23 cellular contexts compared by ENCODE assay signal in the genomic region with DNA sequence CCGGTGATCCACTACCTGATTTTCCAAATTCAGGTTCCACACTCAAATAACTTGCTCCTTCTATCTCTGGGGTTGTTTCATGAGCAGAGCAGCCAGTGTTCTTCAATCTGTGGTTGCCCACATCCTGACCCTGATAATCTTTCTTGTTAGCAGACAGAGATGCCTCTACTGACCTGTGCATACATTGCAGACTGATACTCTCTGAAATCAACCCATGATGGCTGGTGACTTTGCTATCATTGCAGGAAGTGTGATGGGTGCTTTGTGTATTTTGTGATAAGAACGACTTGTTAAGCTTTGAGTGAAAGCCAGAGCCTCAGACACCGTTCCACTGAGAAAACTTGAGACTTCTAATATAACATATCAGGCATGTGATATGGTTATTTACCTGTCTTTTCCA. TPM values are rescaled to one million over a fixed set of nuclear protein-coding genes. Genes with fewer than 3 reads are reported as not detected.
DNase-seq lines count a peak whose midpoint lies in the region; ATAC-seq, FAIRE-seq and TF ChIP-seq lines count a peak whose summit lies in the region.
"Had no signal": no experiment of that assay in that cellular context is flagged by ENCODE, and none has a peak within 500 bp of the region (broad histone marks: within the 10 kb centered on the region; RNA-seq: fewer than 3 reads in every experiment).

No MANE protein-coding gene starts in this region.

- H3K4me1 Mint-ChIP-seq in natural killer cell, result peaks cover 33 to 38% of the 10 kb centered on the region in 2 donors
- peaks cover 7% of the 10 kb centered on the region for H3K4me1 Mint-ChIP-seq in activated naive CD4-positive, alpha-beta T cell treated with anti-CD3 and anti-CD28 coated beads, Interleukin-2, amount 10 ng/mL, durations not matched to agents 7 days and 5 days

- POLR2A ChIA-PET in K562 (lab: Yijun Ruan, JAX), result interaction anchor here (1.1 kb wide), 1 partner anchor 24 kb away, joined by 3 read pairs; no protein-coding TSS in a partner anchor

- H3K9ac ChIP-seq in DND-41 (ENCODE audit: low read depth, low read length), result no peak overlapping the region
- H3K9ac ChIP-seq in K562 (ENCODE audit: insufficient read depth in 1 of 2, low read depth in 2 of 2, low read length in 2 of 2), result no peak overlapping the region

- 12% methylated on average over 3 of the region's 3 CpGs for WGBS in K562 (ENCODE audit: insufficient coverage, low coverage, missing lambda C conversion rate)

- no peaks in the 10 kb centered on the region for H3K27me3 Mint-ChIP-seq in natural killer cell (ENCODE audit: low read depth in 2 of 2)
- H3K27me3 Mint-ChIP-seq in activated naive CD4-positive, alpha-beta T cell treated with anti-CD3 and anti-CD28 coated beads, Interleukin-2, amount 10 ng/mL, durations not matched to agents 7 days and 5 days, result peaks cover 8% of the 10 kb centered on the region

- in situ Hi-C loops in K562 (cut with MboI), result no loop called here

- H4K20me1 ChIP-seq in DND-41 (ENCODE audit: insufficient read depth, low read length) (no peaks in the 10 kb centered on the region), K562 (replicated peaks; ENCODE audit: control insufficient read depth, insufficient read depth, low read length) (no peaks in the 10 kb centered on the region)

- H3K36me3 ChIP-seq in DND-41 (ENCODE audit: insufficient read depth, low read length), result no peaks in the 10 kb centered on the region
- no peaks in the 10 kb centered on the region for H3K36me3 ChIP-seq in K562 (ENCODE audit: control insufficient read depth, insufficient read depth, low read length)
- H3K36me3 ChIP-seq: thoracic aorta, WERI-Rb-1 had no signal

- peak overlapping the region; percentile 71 to 77 for H3K27ac Mint-ChIP-seq in natural killer cell
- H3K27ac Mint-ChIP-seq in activated naive CD4-positive, alpha-beta T cell treated with anti-CD3 and anti-CD28 coated beads, Interleukin-2, amount 10 ng/mL, durations not matched to agents 7 days and 5 days, result no peak overlapping the region
- H3K27ac Mint-ChIP-seq: dendritic cell treated with granulocyte-macrophage colony-stimulating factor and Interleukin-4, amounts not matched to agents 40 ng/mL and 50 ng/mL, for 4 days had no signal

- H3K9me3 Mint-ChIP-seq in natural killer cell, result no peaks in the 10 kb centered on the region
- H3K9me3 Mint-ChIP-seq in activated naive CD4-positive, alpha-beta T cell treated with anti-CD3 and anti-CD28 coated beads, Interleukin-2, amount 10 ng/mL, durations not matched to agents 7 days and 5 days, result no peaks in the 10 kb centered on the region
- H3K9me3 Mint-ChIP-seq: dendritic cell treated with granulocyte-macrophage colony-stimulating factor and Interleukin-4, amounts not matched to agents 40 ng/mL and 50 ng/mL, for 4 days had no signal

- no peak for FAIRE-seq in K562 (lab: Jason Lieb, UNC)
- FAIRE-seq: GM19239 had no signal

- H3K4me3 ChIP-seq in DND-41 (ENCODE audit: low read depth in 1 of 2, low read length in 2 of 2) (no peak overlapping the region), K562 (no peak overlapping the region)
- H3K4me3 ChIP-seq: thoracic aorta had no signal

- peak; percentile 76 for ATAC-seq in DND-41 (ENCODE audit: insufficient read depth, low read depth)
- ATAC-seq in K562, result no peak; the same call in 2 of the 3 replicates
- ATAC-seq in natural killer cell, result peak; percentile 87 to 99 (median 93)
- ATAC-seq in GM21526 (IDR thresholded peaks at IDR 0.05; ENCODE audit: low FRiP score, unreplicated experiment), result no peak
- ATAC-seq: left lobe of liver, PC-3 had no signal

- H3K27ac ChIP-seq in DND-41 (ENCODE audit: low read length), result no peak overlapping the region
- H3K27ac ChIP-seq in K562 (ENCODE audit: extremely low read depth, low read depth, low read length), result no peak overlapping the region
- H3K27ac ChIP-seq: thoracic aorta, WERI-Rb-1 had no signal

- TF ChIP-seq RAD21 in K562 (CRISPR knock-in tag; conservative IDR thresholded peaks at IDR 0.05 in 1 of 2, IDR thresholded peaks at IDR 0.05 in 1 of 2), result no peak

- H3K27me3 ChIP-seq in DND-41 (ENCODE audit: insufficient read depth, low read length, poor library complexity) (no peaks in the 10 kb centered on the region), K562 (ENCODE audit: control insufficient read depth in 2 of 2, insufficient read depth in 2 of 2, low read length in 2 of 2) (peaks cover 3 to 12% of the 10 kb centered on the region in 2 experiments; a peak in 4 of 5 replicates)

- intact Hi-C loops in K562 (cut with micrococcal nuclease), result no loop called here
- intact Hi-C loops in natural killer cell (cut with micrococcal nuclease), result no loop called here

- H3K79me2 ChIP-seq in DND-41 (ENCODE audit: insufficient read depth, low read length) (no peaks in the 10 kb centered on the region), K562 (ENCODE audit: control insufficient read depth, insufficient read depth, low read length) (no peaks in the 10 kb centered on the region)

- H3K36me3 Mint-ChIP-seq in natural killer cell, result no peaks in the 10 kb centered on the region
- H3K36me3 Mint-ChIP-seq in activated naive CD4-positive, alpha-beta T cell treated with anti-CD3 and anti-CD28 coated beads, Interleukin-2, amount 10 ng/mL, durations not matched to agents 7 days and 5 days, result no peaks in the 10 kb centered on the region

- TF ChIP-seq CTCF in DND-41 (IDR thresholded peaks at IDR 0.05; ENCODE audit: borderline replicate concordance, extremely low read depth, low read length, poor library complexity, severe bottlenecking) (no peak), K562 (IDR thresholded peaks at IDR 0.05 in 2 of 3, conservative IDR thresholded peaks at IDR 0.05 in 1 of 3; ENCODE audit: insufficient read depth in 2 of 3, low read depth in 1 of 3, low read length in 3 of 3) (no peak), natural killer cell (IDR thresholded peaks at IDR 0.05) (no peak)

- H2AFZ ChIP-seq in DND-41 (ENCODE audit: low read depth, low read length) (no peak overlapping the region), K562 (ENCODE audit: low read depth, low read length) (no peak overlapping the region)

- H3K4me1 ChIP-seq in DND-41 (ENCODE audit: insufficient read depth, low read length), result no peaks in the 10 kb centered on the region
- 0 out of 5 replicates have a peak, but pooled peaks cover 0 to 4% of the 10 kb centered on the region in 2 experiments for H3K4me1 ChIP-seq in K562 (replicated peaks in 1 of 2; ENCODE audit: control insufficient read depth in 2 of 2, insufficient read depth in 2 of 2, low read length in 2 of 2)

- peak; percentile 6 for DNase-seq in DND-41
- peak; percentile 28 for DNase-seq in NCI-H226
- DNase-seq in K562 (ENCODE audit: extremely low read depth in 1 of 4, low spot score in 3 of 4), result peak in 1 of 4 experiments; percentile 10
- DNase-seq in natural killer cell, result no peak
- no peak for DNase-seq in SIG-M5 (lab: John Stamatoyannopoulos, UW)
- DNase-seq in activated naive CD4-positive, alpha-beta T cell treated with anti-CD3 and anti-CD28 coated beads, Interleukin-2, amount 10 ng/mL, durations not matched to agents 7 days and 5 days, result no peak
- DNase-seq: activated CD4-positive, alpha-beta T cell treated with anti-CD3 and anti-CD28 coated beads, Interleukin-2, amount 50 U/mL, for 48 hours; activated naive CD4-positive, alpha-beta T cell treated with Interleukin-2 at 50 U/mL for 16 hours; glutamatergic neuron; GOT3; NCI-H1105; NCI-H2029 treated with DMSO at 0.1 percent for 48 hours; NCI-H446; PC-3; Right ventricle myocardium superior; stimulated activated CD4-positive, alpha-beta T cell treated with anti-CD3 and anti-CD28 coated beads, Interleukin-1b, Interleukin-23, amount 100 ng/mL, for 48 hours; WERI-Rb-1 had no signal

- H3K9me3 ChIP-seq in DND-41 (ENCODE audit: insufficient read depth, low read length, severe bottlenecking) (no peaks in the 10 kb centered on the region), K562 (replicated peaks; ENCODE audit: control insufficient read depth, insufficient read depth, low read depth, low read length) (no peaks in the 10 kb centered on the region)
- H3K9me3 ChIP-seq: thoracic aorta had no signal

- no peak for TF ChIP-seq EP300 in K562 (IDR thresholded peaks at IDR 0.05; ENCODE audit: low read length)

- no TSS peak for BruUV-seq in K562 (replicated peaks; lab: Mats Ljungman, UMichigan)

- no peaks in the 10 kb centered on the region for H3K9me1 ChIP-seq in K562 (ENCODE audit: control insufficient read depth, insufficient read depth, low read length)

- H3K4me3 Mint-ChIP-seq in natural killer cell, result peak overlapping the region; percentile 68
- no peak overlapping the region for H3K4me3 Mint-ChIP-seq in activated naive CD4-positive, alpha-beta T cell treated with anti-CD3 and anti-CD28 coated beads, Interleukin-2, amount 10 ng/mL, durations not matched to agents 7 days and 5 days
- H3K4me3 Mint-ChIP-seq: dendritic cell treated with granulocyte-macrophage colony-stimulating factor and Interleukin-4, amounts not matched to agents 40 ng/mL and 50 ng/mL, for 4 days had no signal

- CTCF ChIA-PET in K562 (lab: Yijun Ruan, JAX; ENCODE audit: low intra/inter-chr PET ratio), result no interaction called here
- CTCF ChIA-PET in activated naive CD4-positive, alpha-beta T cell treated with anti-CD3 and anti-CD28 coated beads, Interleukin-2, amount 10 ng/mL, durations not matched to agents 7 days and 5 days (lab: Charles Lee), result interaction anchor here (1.0 kb wide), 1 partner anchor 10 kb away, joined by 5 read pairs; no protein-coding TSS in a partner anchor

- H3K4me2 ChIP-seq in DND-41 (ENCODE audit: insufficient read depth, low read length) (no peak overlapping the region), K562 (ENCODE audit: insufficient read depth, low read length) (no peak overlapping the region)

- no peak for TF ChIP-seq POLR2A in K562 (conservative IDR thresholded peaks at IDR 0.05)

TF ChIP-seq in K562, 482 proteins besides CTCF, POLR2A, EP300 and RAD21 (continues in another document):
- TF ChIP-seq CBFA2T2 (conservative IDR thresholded peaks at IDR 0.05), result peak; percentile 60

RNA-seq across cellular contexts. Expression of gene GATM, which starts 39.9 kb away (rescaled TPM):
- 0.93 and 1.3 TPM in 2 replicates for total RNA-seq in K562 (2011; cell fraction: chromatin; rRNA removed; ENCODE audit: low replicate concordance)
- total RNA-seq in K562 (2011; cell fraction: nucleolus; rRNA removed), result 1.2 and 2.1 TPM in 2 replicates
- total RNA-seq in K562 (2011; cell fraction: nucleoplasm; rRNA removed), result 1.6 and 2.5 TPM in 2 replicates
- total RNA-seq in K562 (2014; rRNA removed) (0.20 and 0.95 TPM in 2 replicates), K562 (2014; rRNA removed; fragmentation: Illumina TruSeq; extraction: Trizol) (1.1 TPM in 2 replicates), K562 (2015; rRNA removed; fragmentation: Illumina TruSeq; extraction: Trizol) (0.79 and 0.80 TPM in 2 replicates), K562 (2021) (0.58 and 0.89 TPM in 2 replicates), natural killer cell (1 to 10 TPM; 1.3 to 2.1 (median 2.0) TPM)
- polyA plus RNA-seq in K562 (2011; rRNA removed) (0.65 and 0.81 TPM in 2 replicates), K562 (2014; fragmentation: Illumina TruSeq; extraction: Trizol) (0.26 and 0.45 TPM in 2 replicates), K562 (2014; fragmentation: Nextera tagmentation; extraction: Ambion mirVana) (under 1 TPM; 0.25 to 0.45 TPM), K562 (2014; rRNA removed) (0.11 and 1.3 TPM in 2 replicates)
- 0.19 and 0.63 TPM in 2 replicates for polyA plus RNA-seq in K562 (2011; cell fraction: cytosol; rRNA removed)
- polyA plus RNA-seq in K562 (2011; cell fraction: nucleus; rRNA removed), result 0.81 and 1.2 TPM in 2 replicates
- 0.44 and 0.48 TPM in 2 replicates for polyA plus RNA-seq in K562 (2012)
- 0.77 and 0.78 TPM in 2 replicates for polyA minus RNA-seq in K562 (2011; rRNA and poly(A)+ RNA removed)
- polyA minus RNA-seq in K562 (2011; cell fraction: cytosol; rRNA and poly(A)+ RNA removed), result not detected in 2 replicates
- polyA minus RNA-seq in K562 (2011; cell fraction: nucleus; rRNA and poly(A)+ RNA removed), result 1.3 and 3.4 TPM in 2 replicates
- total RNA-seq: HT1080 had no signal

Comparison
In these comparisons a context has a peak if more than half of its experiments do, and no peak if none do; other contexts are left out.
1. ATAC-seq: peak in DND-41 (single experiment) and natural killer cell (3 of 3); none in K562 (single experiment) and GM21526 (single experiment).
2. DNase-seq: peak in DND-41 (single experiment) and NCI-H226 (single experiment); none in natural killer cell (single experiment), SIG-M5 (single experiment) and activated naive CD4-positive, alpha-beta T cell treated with anti-CD3 and anti-CD28 coated beads, Interleukin-2, amount 10 ng/mL, durations not matched to agents 7 days and 5 days (single experiment).